ENCODE assay signal across 11 cellular contexts in the genomic region with DNA sequence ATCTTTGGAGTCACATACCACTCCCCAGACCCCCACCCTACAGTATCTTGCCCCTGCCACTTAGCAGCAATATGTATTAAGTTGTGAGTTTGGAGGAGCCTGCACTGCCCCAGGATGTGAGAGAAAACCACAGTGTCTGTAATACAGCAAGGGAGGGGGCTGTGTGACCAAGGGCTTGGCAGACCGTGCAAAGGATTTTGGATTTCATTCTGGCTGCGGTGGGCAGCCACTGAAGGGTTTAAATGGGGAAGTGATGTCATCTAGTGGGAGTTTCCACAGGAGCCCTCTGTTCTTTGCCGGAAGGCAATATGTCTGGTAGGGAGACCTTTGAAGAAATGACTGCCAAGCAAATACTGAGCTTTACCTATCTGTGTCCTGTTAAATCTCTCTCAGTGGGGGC.
A peak's percentile ranks its signal among the peaks of the same experiment; 100 is the strongest.
DNase-seq lines count a peak whose midpoint lies in the region; ATAC-seq, FAIRE-seq and TF ChIP-seq lines count a peak whose summit lies in the region.
"Had no signal": no experiment of that assay in that cellular context is flagged by ENCODE, and none has a peak within 500 bp of the region (broad histone marks: within the 10 kb centered on the region; RNA-seq: fewer than 3 reads in every experiment).

No MANE protein-coding gene starts in this region.

- H3K27me3 Mint-ChIP-seq in glutamatergic neuron (ENCODE audit: unreplicated experiment): no peaks in the 10 kb centered on the region
- H3K27me3 Mint-ChIP-seq in chondrocyte (ENCODE audit: low read depth): no peaks in the 10 kb centered on the region

- ATAC-seq in GM19023 (IDR thresholded peaks at IDR 0.05; ENCODE audit: unreplicated experiment) (peak; percentile 82), HG02642 (IDR thresholded peaks at IDR 0.05; ENCODE audit: poor library complexity, unreplicated experiment) (peak; percentile 84)
- ATAC-seq: HepG2 had no signal

- H3K9me3 Mint-ChIP-seq in glutamatergic neuron (ENCODE audit: unreplicated experiment) (peaks cover 3% of the 10 kb centered on the region), chondrocyte (ENCODE audit: low read depth) (peaks cover 1% of the 10 kb centered on the region)

- H3K4me3 Mint-ChIP-seq in glutamatergic neuron (ENCODE audit: unreplicated experiment): no peak overlapping the region
- no peak overlapping the region for H3K4me3 Mint-ChIP-seq in chondrocyte (ENCODE audit: unreplicated experiment)

- no peak overlapping the region for H3K27ac Mint-ChIP-seq in glutamatergic neuron (ENCODE audit: unreplicated experiment)
- H3K27ac Mint-ChIP-seq in chondrocyte (ENCODE audit: unreplicated experiment): no peak overlapping the region

- peak; percentile 62 for DNase-seq in KBM-7
- peak; percentile 63 for DNase-seq in myocyte (ENCODE audit: low read depth)
- no peak for DNase-seq in RCC 7860 (ENCODE audit: low spot score)
- no peak for DNase-seq in glutamatergic neuron
- DNase-seq in NCI-H2107 treated with DMSO at 0.1 percent for 48 hours (lab: John Stamatoyannopoulos, UW; ENCODE audit: unreplicated experiment): no peak
- DNase-seq in chondrocyte (ENCODE audit: low spot score): no peak
- DNase-seq: activated CD4-positive, alpha-beta T cell treated with anti-CD3 and anti-CD28 coated beads, Interleukin-2, amount 50 U/mL, for 1 hour; hypothalamus had no signal

- no peaks in the 10 kb centered on the region for H3K36me3 Mint-ChIP-seq in glutamatergic neuron (ENCODE audit: unreplicated experiment)
- no peaks in the 10 kb centered on the region for H3K36me3 Mint-ChIP-seq in chondrocyte (ENCODE audit: low read depth)

- in situ Hi-C loops in KBM-7 (cut with MboI; ENCODE audit: low pct_unique_long_range_greater_than_20kb, low sequenced_read_pairs): no loop called here

- no peaks in the 10 kb centered on the region for H3K4me1 Mint-ChIP-seq in glutamatergic neuron (ENCODE audit: low read depth, unreplicated experiment)
- peaks cover 1% of the 10 kb centered on the region for H3K4me1 Mint-ChIP-seq in chondrocyte (ENCODE audit: low read depth)

- no peak for FAIRE-seq in RCC 7860 (lab: Jason Lieb, UNC)
- FAIRE-seq: HepG2 had no signal

- TF ChIP-seq CTCF in glutamatergic neuron (IDR thresholded peaks at IDR 0.05; ENCODE audit: partially characterized antibody, unreplicated experiment) (no peak), chondrocyte (IDR thresholded peaks at IDR 0.05) (no peak)

Comparison
In these comparisons a context has a peak if more than half of its experiments do, and no peak if none do; other contexts are left out.
1. DNase-seq: peak in KBM-7 (single experiment) and myocyte (single experiment); none in RCC 7860 (single experiment), glutamatergic neuron (single experiment), NCI-H2107 treated with DMSO at 0.1 percent for 48 hours (single experiment) and chondrocyte (single experiment).